1 cellular context compared by ENCODE assay signal in the genomic region with DNA sequence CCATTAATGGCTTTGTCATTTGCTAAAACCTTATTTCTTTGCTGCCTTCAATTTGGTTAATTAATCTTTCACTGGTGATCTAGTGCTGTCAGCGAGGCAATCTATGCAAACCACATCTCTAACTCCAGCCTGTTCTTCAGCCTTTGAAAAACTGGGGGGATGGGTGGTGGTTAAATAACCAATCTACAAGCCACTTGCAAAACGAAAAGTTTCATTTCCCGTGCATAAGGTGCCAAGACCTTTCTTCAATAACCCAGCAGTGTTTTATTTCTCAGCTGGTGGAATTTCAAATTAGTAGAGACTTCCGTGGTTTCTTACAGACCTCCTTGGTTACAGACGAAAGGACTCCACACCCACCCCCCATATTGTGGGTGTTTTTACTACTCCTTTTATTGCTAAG.
TF ChIP-seq lines count a peak whose summit lies in the region.

No MANE protein-coding gene starts in this region.

TF ChIP-seq in HepG2, 621 proteins besides CTCF, POLR2A, EP300 and RAD21 (continued from another document):
- TF ChIP-seq, protein P1, sequence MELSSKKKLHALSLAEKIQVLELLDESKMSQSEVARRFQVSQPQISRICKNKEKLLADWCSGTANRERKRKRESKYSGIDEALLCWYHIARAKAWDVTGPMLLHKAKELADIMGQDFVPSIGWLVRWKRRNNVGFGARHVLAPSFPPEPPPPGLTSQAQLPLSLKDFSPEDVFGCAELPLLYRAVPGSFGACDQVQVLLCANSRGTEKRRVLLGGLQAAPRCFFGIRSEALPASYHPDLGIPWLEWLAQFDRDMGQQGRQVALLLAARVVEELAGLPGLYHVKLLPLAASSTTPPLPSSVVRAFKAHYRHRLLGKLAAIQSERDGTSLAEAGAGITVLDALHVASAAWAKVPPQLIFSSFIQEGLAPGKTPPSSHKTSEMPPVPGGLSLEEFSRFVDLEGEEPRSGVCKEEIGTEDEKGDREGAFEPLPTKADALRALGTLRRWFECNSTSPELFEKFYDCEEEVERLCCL (CRISPR knock-in tag; IDR thresholded peaks at IDR 0.05; ENCODE audit: borderline replicate concordance), result no peak
- TF ChIP-seq ZNF547 (CRISPR knock-in tag; IDR thresholded peaks at IDR 0.05) (no peak), KDM4B (CRISPR knock-in tag; IDR thresholded peaks at IDR 0.05) (no peak), ZNF589 (CRISPR knock-in tag; conservative IDR thresholded peaks at IDR 0.05) (no peak), ZSCAN31 (CRISPR knock-in tag; IDR thresholded peaks at IDR 0.05; ENCODE audit: low read depth) (no peak), ZNF780A (CRISPR knock-in tag; IDR thresholded peaks at IDR 0.05) (no peak), ZFP36L1 (CRISPR knock-in tag; IDR thresholded peaks at IDR 0.05) (no peak), ZNF703 (CRISPR knock-in tag; IDR thresholded peaks at IDR 0.05; ENCODE audit: borderline replicate concordance) (no peak), ZNF496 (CRISPR knock-in tag; IDR thresholded peaks at IDR 0.05; ENCODE audit: insufficient replicate concordance) (no peak), NAIF1 (CRISPR knock-in tag; IDR thresholded peaks at IDR 0.05; ENCODE audit: borderline replicate concordance) (no peak)
- TF ChIP-seq, protein P2, sequence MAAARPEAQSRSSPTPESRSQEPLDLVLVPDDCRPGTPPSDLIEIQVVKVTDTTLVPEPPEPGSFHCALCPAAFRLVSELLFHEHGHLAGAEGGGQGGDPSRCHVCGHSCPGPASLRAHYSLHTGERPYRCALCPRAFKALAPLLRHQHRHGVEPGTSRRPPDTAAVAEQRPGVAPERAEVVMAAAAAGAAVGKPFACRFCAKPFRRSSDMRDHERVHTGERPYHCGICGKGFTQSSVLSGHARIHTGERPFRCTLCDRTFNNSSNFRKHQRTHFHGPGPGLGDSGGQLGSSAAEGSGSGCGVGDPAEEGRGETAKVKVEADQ (CRISPR knock-in tag; IDR thresholded peaks at IDR 0.05; ENCODE audit: borderline replicate concordance), result no peak
- TF ChIP-seq, protein P3, sequence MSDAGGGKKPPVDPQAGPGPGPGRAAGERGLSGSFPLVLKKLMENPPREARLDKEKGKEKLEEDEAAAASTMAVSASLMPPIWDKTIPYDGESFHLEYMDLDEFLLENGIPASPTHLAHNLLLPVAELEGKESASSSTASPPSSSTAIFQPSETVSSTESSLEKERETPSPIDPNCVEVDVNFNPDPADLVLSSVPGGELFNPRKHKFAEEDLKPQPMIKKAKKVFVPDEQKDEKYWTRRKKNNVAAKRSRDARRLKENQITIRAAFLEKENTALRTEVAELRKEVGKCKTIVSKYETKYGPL (CRISPR knock-in tag; IDR thresholded peaks at IDR 0.05), result no peak
